In the genomic region with DNA sequence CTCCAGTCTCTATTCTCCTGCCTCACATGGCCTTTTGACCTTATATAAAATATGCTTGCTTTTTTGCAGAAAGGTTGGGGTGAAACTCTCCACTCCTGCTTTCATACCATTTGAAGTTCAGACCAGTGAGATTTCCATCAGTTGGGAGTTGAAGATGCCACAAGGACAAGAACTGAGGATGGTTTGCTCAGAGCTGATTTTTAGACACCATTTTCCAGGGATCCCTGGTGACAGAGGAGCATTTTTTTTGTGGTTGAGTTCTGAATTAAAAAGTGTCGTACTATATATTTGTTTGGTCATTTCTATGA, we compare ENCODE assay signal across 15 cellular contexts. TPM values are rescaled to one million over a fixed set of nuclear protein-coding genes. Genes with fewer than 3 reads are reported as not detected.
DNase-seq lines count a peak whose midpoint lies in the region; ATAC-seq and TF ChIP-seq lines count a peak whose summit lies in the region.
"Had no signal": no experiment of that assay in that cellular context is flagged by ENCODE, and none has a peak within 500 bp of the region (broad histone marks: within the 10 kb centered on the region; RNA-seq: fewer than 3 reads in every experiment).

No MANE protein-coding gene starts in this region.

- H4K8ac ChIP-seq in mesenchymal stem cell (ENCODE audit: low read length): no peak overlapping the region

- H3K4me3 ChIP-seq in mesenchymal stem cell (ENCODE audit: insufficient read depth in 1 of 2, low read depth in 1 of 2, low read length in 2 of 2): no peak overlapping the region
- H3K4me3 ChIP-seq in stomach: no peak overlapping the region
- H3K4me3 ChIP-seq: mucosa of descending colon had no signal

- H2AFZ ChIP-seq in mesenchymal stem cell (ENCODE audit: low read depth, low read length): no peak overlapping the region

- H3K9me3 ChIP-seq in mesenchymal stem cell (ENCODE audit: control insufficient read depth, low read length) (peaks cover 5% of the 10 kb centered on the region), stomach (no peaks in the 10 kb centered on the region)
- H3K9me3 ChIP-seq: mucosa of descending colon had no signal

- intact Hi-C loops in Calu3 (cut with micrococcal nuclease; ENCODE audit: unreplicated experiment): loop anchor here (1.0 to 10.0 kb wide), 4 partner anchors 13 to 269 kb away; partner anchors contain the start of gene WWTR1
- intact Hi-C loops in MCF 10A (cut with micrococcal nuclease): loop anchor here (5.0 kb wide), 1 partner anchor 84 kb away; no protein-coding TSS in a partner anchor
- intact Hi-C loops in stomach (cut with DNase I; ENCODE audit: low total_unique reads): no loop called here
- intact Hi-C loops in activated CD8-positive, alpha-beta T cell treated with anti-CD3 and anti-CD28 coated beads for 36 hours (cut with micrococcal nuclease): no loop called here

- ATAC-seq in activated CD8-positive, alpha-beta T cell treated with anti-CD3 and anti-CD28 coated beads for 36 hours: no peak
- ATAC-seq in HG02610 (IDR thresholded peaks at IDR 0.05; ENCODE audit: unreplicated experiment): no peak

- H2AK5ac ChIP-seq in mesenchymal stem cell (ENCODE audit: low read length, severe bottlenecking): no peak overlapping the region

- H2BK5ac ChIP-seq in mesenchymal stem cell (ENCODE audit: low read depth, low read length, poor library complexity, severe bottlenecking): no peak overlapping the region

- no peak overlapping the region for H3K23ac ChIP-seq in mesenchymal stem cell (ENCODE audit: low read length in 2 of 2)

- no CpG with 5 or more reads among the region's 1 CpG for WGBS in mesenchymal stem cell
- WGBS in stomach, 5 donors: 26 to 46% (median 44%) methylated on average over 1 of the region's 1 CpG

- H3K4me1 ChIP-seq in mesenchymal stem cell (ENCODE audit: control insufficient read depth, insufficient read depth, low read depth, low read length) (peaks cover 8% of the 10 kb centered on the region), stomach (peaks cover 26 to 52% (median 36%) of the 10 kb centered on the region in 4 donors)

- H3K79me1 ChIP-seq in mesenchymal stem cell (replicated peaks; ENCODE audit: low read length, poor library complexity, severe bottlenecking): no peaks in the 10 kb centered on the region

- TF ChIP-seq CTCF in Calu3 (IDR thresholded peaks at IDR 0.05; ENCODE audit: unreplicated experiment) (no peak), MCF 10A (IDR thresholded peaks at IDR 0.05; ENCODE audit: unreplicated experiment) (no peak), stomach (IDR thresholded peaks at IDR 0.05) (no peak)
- no peak for TF ChIP-seq CTCF in activated CD8-positive, alpha-beta T cell treated with anti-CD3 and anti-CD28 coated beads for 36 hours (IDR thresholded peaks at IDR 0.05)

- BruUV-seq in Calu3 (replicated peaks; lab: Mats Ljungman, UMichigan) (TSS peak; percentile 88), MCF 10A (replicated peaks; lab: Mats Ljungman, UMichigan) (no TSS peak)

- TF ChIP-seq EP300 in stomach (IDR thresholded peaks at IDR 0.05): no peak

- peak overlapping the region; percentile 97 for H3K27ac Mint-ChIP-seq in Calu3 (ENCODE audit: unreplicated experiment)
- H3K27ac Mint-ChIP-seq in MCF 10A (ENCODE audit: low read depth, unreplicated experiment): peak overlapping the region; percentile 98
- no peak overlapping the region for H3K27ac Mint-ChIP-seq in activated CD8-positive, alpha-beta T cell treated with anti-CD3 and anti-CD28 coated beads for 36 hours
- H3K27ac Mint-ChIP-seq: activated T-helper 2 cell treated with anti-CD3 and anti-CD28 coated beads, Interferon-gamma antibody, Interleukin-2, Interleukin-4, amounts not matched to agents 10 μg/mL and 5 μg/mL and 100 μg/mL, durations not matched to agents 14 hours and 24 hours and 36 hours; T-helper 1 cell treated with Interleukin-12 subunit alpha and Interleukin-12 subunit beta and Interleukin-4 antibody, amounts not matched to agents 30 μg/mL and 1 μg/mL, for 36 hours had no signal

- POLR2A ChIA-PET in MCF 10A (lab: Yijun Ruan, JAX): interaction anchor here (0.9 to 10.0 kb wide), 7 partner anchors 12 to 365 kb away, joined by 4 to 217 read pairs (median 6); partner anchors contain the start of genes TM4SF1 and TM4SF4
- POLR2A ChIA-PET in activated CD8-positive, alpha-beta T cell treated with anti-CD3 and anti-CD28 coated beads for 36 hours (lab: Charles Lee): no interaction called here

- peak overlapping the region in 1 of 2 experiments; percentile 28 for H3K18ac ChIP-seq in mesenchymal stem cell (ENCODE audit: low read depth in 1 of 2, low read length in 2 of 2)

- H2BK120ac ChIP-seq in mesenchymal stem cell (ENCODE audit: low read depth, low read length): no peak overlapping the region

- H2BK12ac ChIP-seq in mesenchymal stem cell (ENCODE audit: low read length in 2 of 2): peak overlapping the region in 1 of 2 experiments; percentile 61

- no peak overlapping the region for H4K91ac ChIP-seq in mesenchymal stem cell (ENCODE audit: low read length)

- H3K36me3 ChIP-seq in mesenchymal stem cell (ENCODE audit: control insufficient read depth in 1 of 2, insufficient read depth in 2 of 2, low read depth in 1 of 2, low read length in 2 of 2) (no peaks in the 10 kb centered on the region), stomach (no peaks in the 10 kb centered on the region)

- no peak overlapping the region for H2BK15ac ChIP-seq in mesenchymal stem cell (ENCODE audit: low read depth, poor library complexity, severe bottlenecking)

- no peak for TF ChIP-seq POLR2A in stomach (IDR thresholded peaks at IDR 0.05)

- H3K4me3 Mint-ChIP-seq in Calu3 (ENCODE audit: low read depth, unreplicated experiment) (peak overlapping the region; percentile 59), MCF 10A (ENCODE audit: unreplicated experiment) (peak overlapping the region; percentile 13)
- H3K4me3 Mint-ChIP-seq in activated CD8-positive, alpha-beta T cell treated with anti-CD3 and anti-CD28 coated beads for 36 hours: no peak overlapping the region
- H3K4me3 Mint-ChIP-seq: T-helper 1 cell treated with Interleukin-12 subunit alpha and Interleukin-12 subunit beta and Interleukin-4 antibody, amounts not matched to agents 30 μg/mL and 1 μg/mL, for 36 hours had no signal

- H3K27me3 ChIP-seq in mesenchymal stem cell (ENCODE audit: control insufficient read depth in 1 of 2, insufficient read depth in 1 of 2, low read length in 2 of 2) (no peaks in the 10 kb centered on the region), stomach (no peaks in the 10 kb centered on the region)

- H3K14ac ChIP-seq in mesenchymal stem cell (ENCODE audit: low read length in 2 of 2): no peak overlapping the region

- H3K4me1 Mint-ChIP-seq in Calu3 (ENCODE audit: low read depth, unreplicated experiment) (peaks cover 86% of the 10 kb centered on the region), MCF 10A (ENCODE audit: insufficient read depth, unreplicated experiment) (peaks cover 54% of the 10 kb centered on the region)
- no peaks in the 10 kb centered on the region for H3K4me1 Mint-ChIP-seq in activated CD8-positive, alpha-beta T cell treated with anti-CD3 and anti-CD28 coated beads for 36 hours (ENCODE audit: low read depth)

- H3K27ac ChIP-seq in mesenchymal stem cell (ENCODE audit: low read length, poor library complexity, severe bottlenecking) (peak overlapping the region; percentile 96), stomach (peak overlapping the region; percentile 79 to 92 (median 83))

- no peak overlapping the region for H3K4me2 ChIP-seq in mesenchymal stem cell (ENCODE audit: low read length, poor library complexity, severe bottlenecking)

- H3K9me3 Mint-ChIP-seq in Calu3 (ENCODE audit: low read depth, unreplicated experiment): no peaks in the 10 kb centered on the region
- no peaks in the 10 kb centered on the region for H3K9me3 Mint-ChIP-seq in MCF 10A (ENCODE audit: unreplicated experiment)
- H3K9me3 Mint-ChIP-seq in activated CD8-positive, alpha-beta T cell treated with anti-CD3 and anti-CD28 coated beads for 36 hours: no peaks in the 10 kb centered on the region
- H3K9me3 Mint-ChIP-seq: activated T-helper 2 cell treated with anti-CD3 and anti-CD28 coated beads, Interferon-gamma antibody, Interleukin-2, Interleukin-4, amounts not matched to agents 10 μg/mL and 5 μg/mL and 100 μg/mL, durations not matched to agents 14 hours and 24 hours and 36 hours; T-helper 1 cell treated with Interleukin-12 subunit alpha and Interleukin-12 subunit beta and Interleukin-4 antibody, amounts not matched to agents 30 μg/mL and 1 μg/mL, for 36 hours had no signal

- no peaks in the 10 kb centered on the region for H3K27me3 Mint-ChIP-seq in Calu3 (ENCODE audit: unreplicated experiment)
- H3K27me3 Mint-ChIP-seq in MCF 10A (ENCODE audit: insufficient read depth, unreplicated experiment): no peaks in the 10 kb centered on the region
- H3K27me3 Mint-ChIP-seq in activated CD8-positive, alpha-beta T cell treated with anti-CD3 and anti-CD28 coated beads for 36 hours: peaks cover 4% of the 10 kb centered on the region

- H3K9ac ChIP-seq in mesenchymal stem cell (ENCODE audit: low read length): peak overlapping the region; percentile 83

- H3K4ac ChIP-seq in mesenchymal stem cell (ENCODE audit: low read depth in 1 of 2, low read length in 2 of 2): no peak overlapping the region

- no peak for DNase-seq in Calu3
- DNase-seq in MCF 10A (ENCODE audit: unreplicated experiment): no peak
- DNase-seq in mesenchymal stem cell: no peak
- DNase-seq in stomach: no peak
- DNase-seq in activated CD4-positive, alpha-beta T cell treated with anti-CD3 and anti-CD28 coated beads for 48 hours: no peak
- no peak for DNase-seq in activated CD8-positive, alpha-beta T cell treated with anti-CD3 and anti-CD28 coated beads for 36 hours
- no peak for DNase-seq in activated CD8-positive, alpha-beta memory T cell treated with anti-CD3 and anti-CD28 coated beads, Interleukin-2, amount 50 U/mL, for 48 hours
- DNase-seq: activated CD4-positive, alpha-beta T cell treated with anti-CD3 and anti-CD28 coated beads, Interleukin-2, amount 50 U/mL, for 1 hour; erythroblast; mucosa of descending colon; NCI-H1048 had no signal

- H3K36me3 Mint-ChIP-seq in Calu3 (ENCODE audit: insufficient read depth, unreplicated experiment): peaks cover 64% of the 10 kb centered on the region
- no peaks in the 10 kb centered on the region for H3K36me3 Mint-ChIP-seq in MCF 10A (ENCODE audit: insufficient read depth, unreplicated experiment)
- H3K36me3 Mint-ChIP-seq in activated CD8-positive, alpha-beta T cell treated with anti-CD3 and anti-CD28 coated beads for 36 hours (ENCODE audit: low read depth): no peaks in the 10 kb centered on the region

- CTCF ChIA-PET in Calu3 (lab: Charles Lee) (interaction anchor here (0.9 to 3.5 kb wide), 3 partner anchors 8 to 94 kb away, joined by 3 to 23 read pairs (median 7); partner anchors contain the start of gene TM4SF1), MCF 10A (lab: Yijun Ruan, JAX) (interaction anchor here (0.7 to 2.2 kb wide), 4 partner anchors 11 to 95 kb away, joined by 3 to 6 read pairs (median 4); no protein-coding TSS in a partner anchor)
- CTCF ChIA-PET in activated CD8-positive, alpha-beta T cell treated with anti-CD3 and anti-CD28 coated beads for 36 hours (lab: Charles Lee): no interaction called here

RNA-seq across cellular contexts. Expression of gene TM4SF1, which starts 8.8 kb away (rescaled TPM):
- total RNA-seq in Calu3 (2022) (919 and 981 TPM in 2 replicates), MCF 10A (2022) (20.1 and 27.7 TPM in 2 replicates), stomach (100 to 1,000 TPM in 2 of 5 donors, 10 to 100 TPM in 3; 29.8 to 468 (median 57.6) TPM)
- polyA plus RNA-seq in mesenchymal stem cell (2013, experiment 1 of 2): 80.3 TPM
- polyA plus RNA-seq in mesenchymal stem cell (2013, experiment 2 of 2): 86.8 TPM
- 100 to 1,000 TPM in 1 of 3 donors, 10 to 100 TPM in 2; 82.8 to 160 (median 97.2) TPM for polyA plus RNA-seq in stomach
- total RNA-seq in activated CD8-positive, alpha-beta T cell treated with anti-CD3 and anti-CD28 coated beads for 36 hours: not detected
- total RNA-seq: activated T-helper 2 cell treated with anti-CD3 and anti-CD28 coated beads, Interferon-gamma antibody, Interleukin-2, Interleukin-4, amounts not matched to agents 10 μg/mL and 5 μg/mL and 100 μg/mL, durations not matched to agents 14 hours and 24 hours and 36 hours had no signal

RNA-seq across cellular contexts. Expression of gene TM4SF18, which starts 52.8 kb away (rescaled TPM):
- total RNA-seq in Calu3 (2022) (0.21 TPM in 1 of 2 replicates, not detected in the other), MCF 10A (2022) (not detected in 2 replicates), stomach (10 to 100 TPM in 1 of 5 donors, 1 to 10 TPM in 3, not detected in 1; 1.8 to 26.1 (median 5.6) TPM)
- 0.94 TPM for polyA plus RNA-seq in mesenchymal stem cell (2013, experiment 1 of 2)
- polyA plus RNA-seq in mesenchymal stem cell (2013, experiment 2 of 2): 0.88 TPM
- polyA plus RNA-seq in stomach: 1 to 10 TPM in 1 of 3 donors, under 1 TPM in 2; 0.45 to 1.2 (median 0.87) TPM
- total RNA-seq in activated CD8-positive, alpha-beta T cell treated with anti-CD3 and anti-CD28 coated beads for 36 hours: not detected
- total RNA-seq: activated T-helper 2 cell treated with anti-CD3 and anti-CD28 coated beads, Interferon-gamma antibody, Interleukin-2, Interleukin-4, amounts not matched to agents 10 μg/mL and 5 μg/mL and 100 μg/mL, durations not matched to agents 14 hours and 24 hours and 36 hours; HT-29 had no signal

Comparison
In these comparisons a context has a peak if more than half of its experiments do, and no peak if none do; other contexts are left out.
1. RNA of gene TM4SF1, which starts 8.8 kb away (total RNA-seq): 919 to 981 TPM in Calu3, 29.8 to 468 TPM in stomach and 20.1 to 27.7 TPM in MCF 10A; not detected in activated CD8-positive, alpha-beta T cell treated with anti-CD3 and anti-CD28 coated beads for 36 hours; every median in the first group is over 10 times any median in the second.
2. intact Hi-C loops: an anchor here in Calu3 (1.0 to 10.0 kb wide) and MCF 10A (5.0 kb wide); none called in stomach and activated CD8-positive, alpha-beta T cell treated with anti-CD3 and anti-CD28 coated beads for 36 hours.